Comparison of ENCODE assay signal across 24 cellular contexts in genomic region chr12:105861232-105861631, GRCh38.
DNase-seq lines count a peak whose midpoint lies in the region; ATAC-seq and TF ChIP-seq lines count a peak whose summit lies in the region.
"Had no signal": no experiment of that assay in that cellular context is flagged by ENCODE, and none has a peak within 500 bp of the region (broad histone marks: within the 10 kb centered on the region; RNA-seq: fewer than 3 reads in every experiment).

No MANE protein-coding gene starts in this region.

- no peaks in the 10 kb centered on the region for H4K20me1 ChIP-seq in PC-9 (ENCODE audit: insufficient read depth)

- H3K27me3 ChIP-seq in Caco-2 (replicated peaks; ENCODE audit: control insufficient read depth, insufficient read depth, low read length) (no peaks in the 10 kb centered on the region), PC-9 (ENCODE audit: insufficient read depth, low read depth) (no peaks in the 10 kb centered on the region), brain microvascular endothelial cell (replicated peaks) (no peaks in the 10 kb centered on the region)
- H3K27me3 ChIP-seq: ascending aorta, dorsolateral prefrontal cortex, right lobe of liver had no signal

- no peak overlapping the region for H3K4me3 Mint-ChIP-seq in Caco-2 (ENCODE audit: unreplicated experiment)
- H3K4me3 Mint-ChIP-seq in stimulated activated memory B cell treated with anti-CD40 and anti-IgM and Interleukin-4, amounts not matched to agents 10 μg/mL and 1 μg/mL and 100 μg/mL, for 72 hours: no peak overlapping the region
- H3K4me3 Mint-ChIP-seq: activated CD8-positive, alpha-beta memory T cell treated with anti-CD3 and anti-CD28 coated beads, Interleukin-2, amount 10 ng/mL, durations not matched to agents 7 days and 5 days; activated naive CD4-positive, alpha-beta T cell treated with anti-CD3 and anti-CD28 coated beads, Interleukin-2, amount 50 U/mL, for 24 hours; activated T-helper 1 cell treated with anti-CD3 and anti-CD28 coated beads, Interleukin-12 subunit alpha, Interleukin-12 subunit beta, Interleukin-2, Interleukin-4 antibody, amounts not matched to agents 30 ng/mL and 10 ng/mL and 1 ng/mL, durations not matched to agents 14 hours and 24 hours and 36 hours; B cell; central memory CD8-positive, alpha-beta T cell; HFFc6 had no signal

- H3K36me3 ChIP-seq in Caco-2 (ENCODE audit: control insufficient read depth, insufficient read depth, low read length) (no peaks in the 10 kb centered on the region), PC-9 (ENCODE audit: low read depth) (no peaks in the 10 kb centered on the region), brain microvascular endothelial cell (replicated peaks) (no peaks in the 10 kb centered on the region)
- H3K36me3 ChIP-seq: ascending aorta, right lobe of liver had no signal

- H3K9me3 ChIP-seq in Caco-2: no peaks in the 10 kb centered on the region
- peaks cover 5% of the 10 kb centered on the region; the same call in 1 of the 2 replicates for H3K9me3 ChIP-seq in PC-9 (ENCODE audit: insufficient read depth, low read depth)
- H3K9me3 ChIP-seq: right lobe of liver had no signal

- in situ Hi-C loops in brain microvascular endothelial cell (cut with HindIII; ENCODE audit: low pct_ligation_motif_present, low sequenced_read_pairs): no loop called here

- CTCF ChIA-PET in Caco-2 (lab: Charles Lee) (no interaction called here), PC-9 (lab: Charles Lee) (no interaction called here)

- no peaks in the 10 kb centered on the region for H3K9me2 ChIP-seq in PC-9 (ENCODE audit: insufficient read depth)

- intact Hi-C loops in Caco-2 (cut with micrococcal nuclease; ENCODE audit: unreplicated experiment): loop anchor here (2.0 to 10.0 kb wide), 2 partner anchors 46 to 274 kb away; partner anchors contain the start of gene NUAK1
- intact Hi-C loops in PC-9 (cut with micrococcal nuclease; ENCODE audit: unreplicated experiment): loop anchor here (2.0 kb wide), 1 partner anchor 74 kb away; no protein-coding TSS in a partner anchor

- BruUV-seq in Caco-2 (replicated peaks; lab: Mats Ljungman, UMichigan): no TSS peak
- BruUV-seq in PC-9 (replicated peaks; lab: Mats Ljungman, UMichigan): no TSS peak

- H3K27ac Mint-ChIP-seq in Caco-2 (ENCODE audit: unreplicated experiment): peak overlapping the region; percentile 79
- no peak overlapping the region for H3K27ac Mint-ChIP-seq in stimulated activated memory B cell treated with anti-CD40 and anti-IgM and Interleukin-4, amounts not matched to agents 10 μg/mL and 1 μg/mL and 100 μg/mL, for 72 hours
- H3K27ac Mint-ChIP-seq: activated CD8-positive, alpha-beta memory T cell treated with anti-CD3 and anti-CD28 coated beads, Interleukin-2, amount 10 ng/mL, durations not matched to agents 7 days and 5 days; activated naive CD4-positive, alpha-beta T cell treated with anti-CD3 and anti-CD28 coated beads, Interleukin-2, amount 50 U/mL, for 24 hours; activated T-helper 1 cell treated with anti-CD3 and anti-CD28 coated beads, Interleukin-12 subunit alpha, Interleukin-12 subunit beta, Interleukin-2, Interleukin-4 antibody, amounts not matched to agents 30 ng/mL and 10 ng/mL and 1 ng/mL, durations not matched to agents 14 hours and 24 hours and 36 hours; B cell; HFFc6 had no signal

- peak in 1 of 2 experiments; percentile 8 for DNase-seq in Caco-2
- DNase-seq in NCI-H1417 (lab: John Stamatoyannopoulos, UW): peak; percentile 82 to 93 (median 92)
- peak; percentile 73 for DNase-seq in NCI-H2196 treated with DMSO at 0.1 percent for 48 hours (lab: John Stamatoyannopoulos, UW; ENCODE audit: unreplicated experiment)
- no peak for DNase-seq in PC-9
- no peak for DNase-seq in middle frontal gyrus (ENCODE audit: extremely low spot score, low spot score)
- no peak for DNase-seq in brain microvascular endothelial cell
- no peak for DNase-seq in activated CD4-positive, alpha-beta T cell treated with anti-CD3 and anti-CD28 coated beads for 1 hour
- DNase-seq: 8988T; activated CD4-positive, alpha-beta T cell treated with anti-CD3 and anti-CD28 coated beads for 48 hours; activated CD8-positive, alpha-beta memory T cell treated with anti-CD3 and anti-CD28 coated beads, Interleukin-2, amount 10 ng/mL, durations not matched to agents 7 days and 5 days; dorsolateral prefrontal cortex; HFFc6; MM.1S; NCI-H446; right lobe of liver; Right ventricle myocardium superior; stimulated activated CD8-positive, alpha-beta memory T cell treated with anti-CD3 and anti-CD28 coated beads, Interleukin-4, amount 100 ng/mL, for 48 hours had no signal

- peaks cover 6% of the 10 kb centered on the region for H3K36me3 Mint-ChIP-seq in Caco-2 (ENCODE audit: insufficient read depth, unreplicated experiment)
- H3K36me3 Mint-ChIP-seq in stimulated activated memory B cell treated with anti-CD40 and anti-IgM and Interleukin-4, amounts not matched to agents 10 μg/mL and 1 μg/mL and 100 μg/mL, for 72 hours: no peaks in the 10 kb centered on the region
- H3K36me3 Mint-ChIP-seq: activated CD8-positive, alpha-beta memory T cell treated with anti-CD3 and anti-CD28 coated beads, Interleukin-2, amount 10 ng/mL, durations not matched to agents 7 days and 5 days; activated naive CD4-positive, alpha-beta T cell treated with anti-CD3 and anti-CD28 coated beads, Interleukin-2, amount 50 U/mL, for 24 hours had no signal

- TF ChIP-seq CTCF in Caco-2 (IDR thresholded peaks at IDR 0.05; ENCODE audit: insufficient read depth in 1 of 2, low read depth in 1 of 2, low read length in 1 of 2, severe bottlenecking in 1 of 2, unreplicated experiment in 1 of 2): no peak
- no peak for TF ChIP-seq CTCF in PC-9 (conservative IDR thresholded peaks at IDR 0.05)
- TF ChIP-seq CTCF in brain microvascular endothelial cell (IDR thresholded peaks at IDR 0.05; ENCODE audit: low read depth, low read length, missing control alignments): no peak

- H3K27me3 Mint-ChIP-seq in Caco-2 (ENCODE audit: insufficient read depth, unreplicated experiment): no peaks in the 10 kb centered on the region
- peaks cover 12% of the 10 kb centered on the region for H3K27me3 Mint-ChIP-seq in stimulated activated memory B cell treated with anti-CD40 and anti-IgM and Interleukin-4, amounts not matched to agents 10 μg/mL and 1 μg/mL and 100 μg/mL, for 72 hours
- H3K27me3 Mint-ChIP-seq: activated CD8-positive, alpha-beta memory T cell treated with anti-CD3 and anti-CD28 coated beads, Interleukin-2, amount 10 ng/mL, durations not matched to agents 7 days and 5 days had no signal

- peaks cover 28% of the 10 kb centered on the region for H3K4me1 Mint-ChIP-seq in Caco-2 (ENCODE audit: low read depth, unreplicated experiment)
- no peaks in the 10 kb centered on the region for H3K4me1 Mint-ChIP-seq in stimulated activated memory B cell treated with anti-CD40 and anti-IgM and Interleukin-4, amounts not matched to agents 10 μg/mL and 1 μg/mL and 100 μg/mL, for 72 hours
- H3K4me1 Mint-ChIP-seq: activated CD8-positive, alpha-beta memory T cell treated with anti-CD3 and anti-CD28 coated beads, Interleukin-2, amount 10 ng/mL, durations not matched to agents 7 days and 5 days; activated naive CD4-positive, alpha-beta T cell treated with anti-CD3 and anti-CD28 coated beads, Interleukin-2, amount 50 U/mL, for 24 hours; B cell; central memory CD8-positive, alpha-beta T cell had no signal

- no peak for ATAC-seq in stimulated activated memory B cell treated with anti-CD40 and anti-IgM and Interleukin-4, amounts not matched to agents 10 μg/mL and 1 μg/mL and 100 μg/mL, for 72 hours
- ATAC-seq: activated CD8-positive, alpha-beta memory T cell treated with anti-CD3 and anti-CD28 coated beads, Interleukin-2, amount 10 ng/mL, durations not matched to agents 7 days and 5 days had no signal

- peak overlapping the region; percentile 70 for H3K27ac ChIP-seq in PC-9
- no peak overlapping the region for H3K27ac ChIP-seq in brain microvascular endothelial cell
- H3K27ac ChIP-seq: right lobe of liver had no signal

- peaks cover 34% of the 10 kb centered on the region for H3K9me3 Mint-ChIP-seq in Caco-2 (ENCODE audit: unreplicated experiment)
- peaks cover 4% of the 10 kb centered on the region for H3K9me3 Mint-ChIP-seq in stimulated activated memory B cell treated with anti-CD40 and anti-IgM and Interleukin-4, amounts not matched to agents 10 μg/mL and 1 μg/mL and 100 μg/mL, for 72 hours
- H3K9me3 Mint-ChIP-seq: activated naive CD4-positive, alpha-beta T cell treated with anti-CD3 and anti-CD28 coated beads, Interleukin-2, amount 50 U/mL, for 24 hours; central memory CD8-positive, alpha-beta T cell; HFFc6 had no signal

- no peak overlapping the region for H2AFZ ChIP-seq in PC-9

- POLR2A ChIA-PET in Caco-2 (lab: Charles Lee) (interaction anchor here (1.2 kb wide), 1 partner anchor 278 kb away, joined by 3 read pairs; the partner anchor contains the start of gene NUAK1), PC-9 (lab: Charles Lee; ENCODE audit: unreplicated experiment) (interaction anchor here (0.6 kb wide), 1 partner anchor 278 kb away, joined by 3 read pairs; no protein-coding TSS in a partner anchor)

- no peaks in the 10 kb centered on the region for H3K79me2 ChIP-seq in PC-9 (ENCODE audit: low read depth)

- H3K4me3 ChIP-seq in Caco-2 (ENCODE audit: low read depth, low read length) (no peak overlapping the region), PC-9 (no peak overlapping the region), brain microvascular endothelial cell (ENCODE audit: low read depth, low read length) (no peak overlapping the region)
- H3K4me3 ChIP-seq: ascending aorta, dorsolateral prefrontal cortex, lung, right lobe of liver had no signal

- peaks cover 18% of the 10 kb centered on the region for H3F3A ChIP-seq in PC-9 (ENCODE audit: insufficient read depth, low read depth)

- H3K4me1 ChIP-seq in Caco-2: peaks cover 31% of the 10 kb centered on the region
- peaks cover 41% of the 10 kb centered on the region for H3K4me1 ChIP-seq in PC-9 (replicated peaks; ENCODE audit: insufficient read depth)
- H3K4me1 ChIP-seq: right lobe of liver had no signal

- H3K4me2 ChIP-seq in PC-9: peak overlapping the region; percentile 48; the same call in 1 of the 2 replicates

Comparison
In these comparisons a context has a peak if more than half of its experiments do, and no peak if none do; other contexts are left out.
1. DNase-seq: peak in NCI-H1417 (3 of 3) and NCI-H2196 treated with DMSO at 0.1 percent for 48 hours (single experiment); none in PC-9 (0 of 2), middle frontal gyrus (single experiment), brain microvascular endothelial cell (single experiment) and activated CD4-positive, alpha-beta T cell treated with anti-CD3 and anti-CD28 coated beads for 1 hour (single experiment).